ENCODE assay signal across 13 cellular contexts in genomic region chr10:79375321-79376077, GRCh38. TPM values are rescaled to one million over a fixed set of nuclear protein-coding genes. Genes with fewer than 3 reads are reported as not detected.
DNase-seq lines count a peak whose midpoint lies in the region; ATAC-seq and TF ChIP-seq lines count a peak whose summit lies in the region.
"Had no signal": no experiment of that assay in that cellular context is flagged by ENCODE, and none has a peak within 500 bp of the region (broad histone marks: within the 10 kb centered on the region; RNA-seq: fewer than 3 reads in every experiment).

No MANE protein-coding gene starts in this region.

- no peaks in the 10 kb centered on the region for H3K36me3 ChIP-seq in left lung
- H3K36me3 ChIP-seq: breast epithelium, tibial artery had no signal

- H3K27me3 ChIP-seq in H9 (ENCODE audit: insufficient read depth, low read length) (no peaks in the 10 kb centered on the region), left lung (no peaks in the 10 kb centered on the region)
- H3K27me3 ChIP-seq: breast epithelium, tibial artery had no signal

- peaks cover 10% of the 10 kb centered on the region; the same call in 1 of the 2 replicates for H3K27me3 Mint-ChIP-seq in H9 (ENCODE audit: low read depth)

- no peak overlapping the region; the same call in 1 of the 2 replicates for H3K14ac ChIP-seq in H9 (ENCODE audit: insufficient read depth, low read length)

- H3K9me3 Mint-ChIP-seq in H9: peaks cover 4 to 8% of the 10 kb centered on the region in 2 experiments; a peak in 4 of 5 replicates

- H3K4me1 ChIP-seq in H9 (ENCODE audit: insufficient read depth, low read length): no peaks in the 10 kb centered on the region
- H3K4me1 ChIP-seq in left lung: peaks cover 4 to 9% of the 10 kb centered on the region in 2 donors
- H3K4me1 ChIP-seq: breast epithelium had no signal

- intact Hi-C loops in left lung (cut with DNase I): loop anchor here in 1 of 2 donors (5.0 kb wide), 1 partner anchor 92 kb away; no protein-coding TSS in a partner anchor

- H3K4me2 ChIP-seq in H9 (ENCODE audit: insufficient read depth, insufficient read length, low read length): no peak overlapping the region

- H3K27ac ChIP-seq in H9 (ENCODE audit: insufficient read length, low read depth, low read length) (no peak overlapping the region), left lung (no peak overlapping the region)
- H3K27ac ChIP-seq: breast epithelium, psoas muscle, tibial artery had no signal

- H4K8ac ChIP-seq in H9 (replicated peaks; ENCODE audit: insufficient read length, low read depth, low read length): no peak overlapping the region

- no peak overlapping the region for H3K9ac ChIP-seq in H9 (ENCODE audit: extremely low read depth, insufficient read length, low read length)

- no peak overlapping the region for H2BK20ac ChIP-seq in H9 (ENCODE audit: low read depth, low read length, poor library complexity, severe bottlenecking)

- H3K18ac ChIP-seq in H9 (ENCODE audit: insufficient read length, low read depth, low read length): no peak overlapping the region

- TF ChIP-seq CTCF in AG10803 (conservative IDR thresholded peaks at IDR 0.05; ENCODE audit: low read length) (no peak), H9 (conservative IDR thresholded peaks at IDR 0.05) (no peak), left lung (IDR thresholded peaks at IDR 0.05) (no peak)

- H3K56ac ChIP-seq in H9 (ENCODE audit: insufficient read length, low read depth, low read length): no peak overlapping the region

- peak; percentile 17 for ATAC-seq in left lung
- no peak for ATAC-seq in GM18517 (IDR thresholded peaks at IDR 0.05; ENCODE audit: unreplicated experiment)
- ATAC-seq in GM21576 (IDR thresholded peaks at IDR 0.05; ENCODE audit: unreplicated experiment): no peak

- H3K79me1 ChIP-seq in H9 (ENCODE audit: insufficient read depth, low read depth, low read length, poor library complexity, severe bottlenecking): no peaks in the 10 kb centered on the region

- no peaks in the 10 kb centered on the region for H3K23me2 ChIP-seq in H9 (ENCODE audit: insufficient read length, low read depth, low read length, poor library complexity, severe bottlenecking)

- peak overlapping the region in 1 of 3 experiments; percentile 76; a peak in 1 of 7 replicates for H3K27ac Mint-ChIP-seq in H9

- H2BK120ac ChIP-seq in H9 (ENCODE audit: low read depth, low read length, poor library complexity, severe bottlenecking): no peak overlapping the region

- H2BK5ac ChIP-seq in H9 (ENCODE audit: insufficient read length, low read length): no peak overlapping the region

- DNase-seq in AG10803 (ENCODE audit: low read depth): peak; percentile 42
- DNase-seq in H9: peak; percentile 32
- peak; percentile 61 for DNase-seq in astrocyte of the hippocampus (ENCODE audit: low read depth, low spot score)
- DNase-seq in left lung: no peak
- no peak for DNase-seq in HUDEP-2 (lab: John Stamatoyannopoulos, UW; ENCODE audit: unreplicated experiment in 76 of 76)
- no peak for DNase-seq in Kasumi-1 (lab: John Stamatoyannopoulos, UW)

- H3K36me3 Mint-ChIP-seq in H9 (ENCODE audit: insufficient read depth in 1 of 3, low read depth in 3 of 3): no peaks in the 10 kb centered on the region
- H3K36me3 Mint-ChIP-seq: CD8-positive, alpha-beta T cell had no signal

- H3K4me3 ChIP-seq in AG10803 (ENCODE audit: low read length): no peak overlapping the region
- H3K4me3 ChIP-seq in left lung: no peak overlapping the region
- H3K4me3 ChIP-seq: breast epithelium, lung, psoas muscle, tibial artery had no signal

- H2AK5ac ChIP-seq in H9 (ENCODE audit: insufficient read length, low read length): no peak overlapping the region

- no peaks in the 10 kb centered on the region for H3K9me3 ChIP-seq in H9 (ENCODE audit: control insufficient read depth, low read depth, low read length)
- peaks cover 0 to 7% of the 10 kb centered on the region in 2 donors for H3K9me3 ChIP-seq in left lung
- H3K9me3 ChIP-seq: tibial artery had no signal

- no CpG with 5 or more reads among the region's 6 CpGs for WGBS in H9 (ENCODE audit: extremely low coverage, insufficient read length, low lambda C conversion rate)

- no peaks in the 10 kb centered on the region for H4K20me1 ChIP-seq in H9 (ENCODE audit: control insufficient read depth, insufficient read depth, insufficient read length)

- no peaks in the 10 kb centered on the region for H3K79me2 ChIP-seq in H9 (ENCODE audit: insufficient read depth, low read length)

- no peak overlapping the region for H2AFZ ChIP-seq in H9 (ENCODE audit: low read length)

- no peak overlapping the region for H4K91ac ChIP-seq in H9 (ENCODE audit: insufficient read length, low read depth, low read length)

- H3K4ac ChIP-seq in H9 (ENCODE audit: low read depth, low read length): no peak overlapping the region

- H3K23ac ChIP-seq in H9 (ENCODE audit: insufficient read length, low read depth, low read length): no peak overlapping the region

- no peak overlapping the region for H3K4me3 Mint-ChIP-seq in H9
- H3K4me3 Mint-ChIP-seq: CD8-positive, alpha-beta T cell had no signal

- no peak overlapping the region for H2BK12ac ChIP-seq in H9 (ENCODE audit: insufficient read length, low read depth, low read length)

- H3T11ph ChIP-seq in H9 (ENCODE audit: low read length): no peak overlapping the region

- H3K4me1 Mint-ChIP-seq in H9: peaks cover 2 to 3% of the 10 kb centered on the region in 2 experiments; a peak in 3 of 4 replicates

- H2BK15ac ChIP-seq in H9 (ENCODE audit: low read depth, low read length): no peak overlapping the region

- no peak overlapping the region for H4K5ac ChIP-seq in H9 (ENCODE audit: insufficient read length, low read depth, low read length)

RNA-seq across cellular contexts. Expression of gene PPIF, which starts 28.2 kb away (rescaled TPM):
- total RNA-seq in H9 (2021) (79.7 and 80.4 TPM in 2 replicates), left lung (10 to 100 TPM; 32.9 to 75.6 TPM)

Comparison
In these comparisons a context has a peak if more than half of its experiments do, and no peak if none do; other contexts are left out.
1. DNase-seq: peak in AG10803 (single experiment), H9 (single experiment) and astrocyte of the hippocampus (single experiment); none in left lung (0 of 2), HUDEP-2 (0 of 76) and Kasumi-1 (0 of 2).